Comparison of ENCODE assay signal across 11 cellular contexts in the genomic region with DNA sequence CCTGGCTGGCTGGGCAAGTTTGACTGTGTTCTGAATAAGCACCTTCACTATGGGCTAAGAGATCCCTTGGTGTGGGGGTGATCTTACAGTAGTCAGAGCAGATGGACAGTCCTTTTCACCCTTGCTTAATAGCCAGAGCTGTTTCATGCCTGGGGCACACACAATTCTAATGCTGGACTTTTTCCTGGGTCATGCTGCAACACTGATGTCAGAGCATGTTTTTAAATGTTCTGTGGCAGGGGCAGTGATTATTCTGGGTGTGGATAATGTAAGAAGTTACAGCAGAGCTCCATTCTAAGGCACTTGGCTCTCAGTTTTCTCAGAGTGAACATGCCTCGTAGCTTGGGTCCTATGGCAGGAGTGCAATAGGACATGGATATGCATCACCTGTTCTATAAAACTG. TPM values are rescaled to one million over a fixed set of nuclear protein-coding genes. Genes with fewer than 3 reads are reported as not detected.
DNase-seq lines count a peak whose midpoint lies in the region; ATAC-seq, FAIRE-seq and TF ChIP-seq lines count a peak whose summit lies in the region.
"Had no signal": no experiment of that assay in that cellular context is flagged by ENCODE, and none has a peak within 500 bp of the region (broad histone marks: within the 10 kb centered on the region; RNA-seq: fewer than 3 reads in every experiment).

No MANE protein-coding gene starts in this region.

- H2BK120ac ChIP-seq in H1 (replicated peaks; ENCODE audit: low read depth, low read length), result no peak overlapping the region

- H3K23ac ChIP-seq in H1 (ENCODE audit: insufficient read length), result no peak overlapping the region

- peak overlapping the region; percentile 99; the same call in 1 of the 2 replicates for H3K9ac ChIP-seq in DND-41 (ENCODE audit: low read depth, low read length)
- H3K9ac ChIP-seq in H1 (replicated peaks in 1 of 4; ENCODE audit: extremely low read depth in 1 of 4, low read depth in 3 of 4, low read length in 3 of 4), result no peak overlapping the region

- intact Hi-C loops in OCI-LY7 (cut with micrococcal nuclease; ENCODE audit: unreplicated experiment) (no loop called here), testis (cut with DNase I; ENCODE audit: low total_unique reads) (no loop called here)

- TF ChIP-seq POLR2A in H1 (IDR thresholded peaks at IDR 0.05; ENCODE audit: control extremely low read depth in 1 of 2, low read depth in 2 of 2, low read length in 2 of 2) (peak; percentile 17; a peak in 2 of 3 replicates), testis (IDR thresholded peaks at IDR 0.05) (no peak)

- peak overlapping the region; percentile 48; the same call in 1 of the 2 replicates for H3K27ac ChIP-seq in DND-41 (ENCODE audit: low read length)
- peak overlapping the region; percentile 94 for H3K27ac ChIP-seq in OCI-LY7 (ENCODE audit: low read depth, low read length, poor library complexity, severe bottlenecking)
- H3K27ac ChIP-seq in H1 (ENCODE audit: low read depth, low read length), result 0 out of 2 replicates have a peak overlapping the region, but pooled peaks have one; percentile 18
- H3K27ac ChIP-seq in testis, result no peak overlapping the region
- H3K27ac ChIP-seq in foreskin keratinocyte, result no peak overlapping the region
- no peak overlapping the region for H3K27ac ChIP-seq in caudate nucleus (ENCODE audit: low read depth, low read length)

- H3K9me2 ChIP-seq in OCI-LY7 (ENCODE audit: insufficient read depth, low read length), result no peaks in the 10 kb centered on the region

- WGBS in H1 (ENCODE audit: extremely low coverage in 1 of 2, insufficient coverage in 1 of 2, insufficient read length in 1 of 2, insufficient replicate concordance in 2 of 2, low coverage in 1 of 2, low lambda C conversion rate in 2 of 2, missing lambda C conversion rate in 1 of 2), 2 experiments, result 94% methylated on average over 1 of the region's 1 CpG; no CpG with 5 or more reads in 1 of the 2 experiments
- WGBS in testis, 2 donors, result 43 to 80% methylated on average over 1 of the region's 1 CpG

- H3K27me3 ChIP-seq in DND-41 (ENCODE audit: insufficient read depth, low read length, poor library complexity), result no peaks in the 10 kb centered on the region
- no peaks in the 10 kb centered on the region for H3K27me3 ChIP-seq in H1 (replicated peaks in 1 of 4; ENCODE audit: control insufficient read depth in 3 of 4, extremely low read depth in 1 of 4, insufficient read depth in 3 of 4, low read length in 3 of 4)
- H3K27me3 ChIP-seq in testis, result no peaks in the 10 kb centered on the region
- no peaks in the 10 kb centered on the region for H3K27me3 ChIP-seq in foreskin keratinocyte
- H3K27me3 ChIP-seq: upper lobe of left lung had no signal

- H2AFZ ChIP-seq in DND-41 (ENCODE audit: low read depth, low read length) (no peak overlapping the region), OCI-LY7 (ENCODE audit: low read length) (no peak overlapping the region), H1 (ENCODE audit: low read length) (no peak overlapping the region)

- no peak overlapping the region for H2BK15ac ChIP-seq in H1 (ENCODE audit: low read length)

- no peak overlapping the region for H3K56ac ChIP-seq in H1 (replicated peaks; ENCODE audit: insufficient read length, low read depth, low read length)

- H3K79me1 ChIP-seq in H1 (ENCODE audit: low read depth, low read length), result peaks cover 10% of the 10 kb centered on the region

- H3K27ac Mint-ChIP-seq in osteocyte (ENCODE audit: unreplicated experiment), result peak overlapping the region; percentile 31

- peaks cover 55% of the 10 kb centered on the region for H3K4me1 Mint-ChIP-seq in osteocyte (ENCODE audit: unreplicated experiment)

- POLR2A ChIA-PET in OCI-LY7 (lab: Charles Lee), result interaction anchor here (0.6 kb wide), 1 partner anchor 218 kb away, joined by 3 read pairs; no protein-coding TSS in a partner anchor
- POLR2A ChIA-PET in H1 (lab: Charles Lee; ENCODE audit: partially characterized antibody), result interaction anchor here (0.6 to 37.5 kb wide), 28 partner anchors 7 to 351 kb away, joined by 3 to 1144 read pairs (median 4); partner anchors contain the start of genes CD68, CHRNB1, MPDU1 and NEURL4

- TF ChIP-seq CTCF in DND-41 (IDR thresholded peaks at IDR 0.05; ENCODE audit: borderline replicate concordance, extremely low read depth, low read length, poor library complexity, severe bottlenecking), result no peak
- TF ChIP-seq CTCF in OCI-LY7 (conservative IDR thresholded peaks at IDR 0.05; ENCODE audit: low read length), result no peak
- TF ChIP-seq CTCF in H1 (IDR thresholded peaks at IDR 0.05; ENCODE audit: control extremely low read depth in 1 of 3, insufficient read depth in 1 of 3, low read depth in 1 of 3, low read length in 3 of 3), result no peak
- TF ChIP-seq CTCF in osteocyte (IDR thresholded peaks at IDR 0.05), result no peak
- no peak for TF ChIP-seq CTCF in testis (IDR thresholded peaks at IDR 0.05)
- no peak for TF ChIP-seq CTCF in foreskin keratinocyte (conservative IDR thresholded peaks at IDR 0.05)

- no TSS peak for BruUV-seq in OCI-LY7 (replicated peaks; lab: Mats Ljungman, UMichigan)

- H3K79me2 ChIP-seq in DND-41 (ENCODE audit: insufficient read depth, low read length) (peaks cover 74% of the 10 kb centered on the region), OCI-LY7 (ENCODE audit: insufficient read depth, low read depth, low read length) (peaks cover 46% of the 10 kb centered on the region), H1 (ENCODE audit: control insufficient read depth in 1 of 2, insufficient read depth in 2 of 2, low read length in 2 of 2) (peaks cover 23 to 39% of the 10 kb centered on the region in 2 experiments)

- H3K4me2 ChIP-seq in DND-41 (ENCODE audit: insufficient read depth, low read length) (peak overlapping the region; percentile 84), OCI-LY7 (ENCODE audit: low read length) (peak overlapping the region; percentile 88), H1 (ENCODE audit: insufficient read depth in 1 of 2, low read depth in 2 of 2, low read length in 2 of 2) (peak overlapping the region; percentile 10 to 97; a peak in 1 of 4 replicates)

- no peak overlapping the region for H3K4ac ChIP-seq in H1 (replicated peaks; ENCODE audit: insufficient read length, low read depth, low read length)

- no peak for FAIRE-seq in H1 (lab: Jason Lieb, UNC)
- FAIRE-seq: TTC549 had no signal

- no peak overlapping the region for H3K14ac ChIP-seq in H1 (ENCODE audit: insufficient read length)

- peak overlapping the region; percentile 22 for H3K4me3 Mint-ChIP-seq in osteocyte (ENCODE audit: unreplicated experiment)

- no peak overlapping the region for H3K18ac ChIP-seq in H1 (ENCODE audit: extremely low read depth, low read length)

- H2BK5ac ChIP-seq in H1 (ENCODE audit: low read depth, low read length), result no peak overlapping the region

- H3K36me3 ChIP-seq in DND-41 (ENCODE audit: insufficient read depth, low read length) (peaks cover 85% of the 10 kb centered on the region), OCI-LY7 (ENCODE audit: insufficient read depth, low read length) (peaks cover 90% of the 10 kb centered on the region), H1 (ENCODE audit: control insufficient read depth in 2 of 4, insufficient read depth in 4 of 4, low read length in 3 of 4) (peaks cover 48 to 67% (median 56%) of the 10 kb centered on the region in 4 experiments), testis (ENCODE audit: low read depth, missing control alignments) (no peaks in the 10 kb centered on the region)

- TF ChIP-seq RAD21 in H1 (IDR thresholded peaks at IDR 0.05 in 1 of 2, conservative IDR thresholded peaks at IDR 0.05 in 1 of 2; ENCODE audit: low read depth in 2 of 2, low read length in 2 of 2), result no peak

- DNase-seq in DND-41 (no peak), OCI-LY7 (ENCODE audit: low spot score) (no peak), H1 (ENCODE audit: low read depth in 1 of 2, low spot score in 2 of 2) (no peak), osteocyte (ENCODE audit: extremely low spot score, unreplicated experiment) (no peak), testis (no peak), foreskin keratinocyte (no peak), NCI-H1092 treated with DMSO at 0.1 percent for 48 hours (lab: John Stamatoyannopoulos, UW) (no peak), caudate nucleus (lab: John Stamatoyannopoulos, UW) (no peak)
- DNase-seq: NCI-H1694 treated with DMSO at 0.1 percent for 48 hours, upper lobe of left lung had no signal

- H3K27me3 Mint-ChIP-seq in osteocyte (ENCODE audit: unreplicated experiment), result no peaks in the 10 kb centered on the region

- H3K23me2 ChIP-seq in H1 (ENCODE audit: low read depth, low read length), result peaks cover 6% of the 10 kb centered on the region

- no peak overlapping the region for H4K8ac ChIP-seq in H1 (ENCODE audit: extremely low read depth, insufficient read depth, low read length)

- no peak overlapping the region for H4K91ac ChIP-seq in H1 (replicated peaks; ENCODE audit: insufficient read length, low read length)

- no peak overlapping the region for H4K5ac ChIP-seq in H1 (ENCODE audit: insufficient read length, low read depth, low read length)

- no peak overlapping the region for H2AK5ac ChIP-seq in H1 (ENCODE audit: low read depth, low read length)

- TF ChIP-seq EP300 in H1 (IDR thresholded peaks at IDR 0.05; ENCODE audit: borderline replicate concordance in 1 of 2, low read depth in 2 of 2, low read length in 2 of 2), result no peak

- no peak overlapping the region for H2BK20ac ChIP-seq in H1 (ENCODE audit: low read length)

- CTCF ChIA-PET in OCI-LY7 (lab: Charles Lee; ENCODE audit: unreplicated experiment) (no interaction called here), H1 (lab: Charles Lee; ENCODE audit: partially characterized antibody) (interaction anchor here (0.6 to 3.6 kb wide), 6 partner anchors 9 to 1056 kb away, joined by 3 to 24 read pairs (median 4); partner anchors contain the start of genes SENP3 and SOX15)

- peaks cover 70% of the 10 kb centered on the region for H3K4me1 ChIP-seq in DND-41 (ENCODE audit: insufficient read depth, low read length)
- H3K4me1 ChIP-seq in OCI-LY7 (ENCODE audit: insufficient read depth, low read length, poor library complexity, severe bottlenecking), result peaks cover 68% of the 10 kb centered on the region
- peaks cover 4 to 10% (median 7%) of the 10 kb centered on the region in 4 experiments for H3K4me1 ChIP-seq in H1 (replicated peaks in 1 of 4; ENCODE audit: control insufficient read depth in 3 of 4, insufficient read depth in 4 of 4, low read length in 3 of 4)
- peaks cover 25% of the 10 kb centered on the region for H3K4me1 ChIP-seq in testis
- H3K4me1 ChIP-seq in foreskin keratinocyte, result peaks cover 13% of the 10 kb centered on the region

- peak overlapping the region in 1 of 2 experiments; percentile 70; a peak in 1 of 4 replicates for H3K4me3 ChIP-seq in DND-41 (ENCODE audit: low read depth in 1 of 2, low read length in 2 of 2)
- peak overlapping the region; percentile 99 for H3K4me3 ChIP-seq in OCI-LY7 (ENCODE audit: low read depth, low read length, poor library complexity, severe bottlenecking)
- 0 out of 8 replicates have a peak overlapping the region, but pooled peaks of 1 of the 4 experiments have one; percentile 98 for H3K4me3 ChIP-seq in H1 (ENCODE audit: extremely low read depth in 1 of 4, insufficient read depth in 2 of 4, low read depth in 3 of 4, low read length in 4 of 4)
- no peak overlapping the region for H3K4me3 ChIP-seq in testis

- no peaks in the 10 kb centered on the region for H3K9me3 Mint-ChIP-seq in osteocyte (ENCODE audit: unreplicated experiment)

- H4K20me1 ChIP-seq in DND-41 (ENCODE audit: insufficient read depth, low read length), result peaks cover 65% of the 10 kb centered on the region
- peaks cover 33% of the 10 kb centered on the region for H4K20me1 ChIP-seq in OCI-LY7 (ENCODE audit: insufficient read depth, low read length)
- H4K20me1 ChIP-seq in H1 (replicated peaks in 1 of 2; ENCODE audit: control insufficient read depth in 1 of 2, insufficient read depth in 2 of 2, low read length in 2 of 2), result peaks cover 27 to 34% of the 10 kb centered on the region in 2 experiments

- H3K9me3 ChIP-seq in DND-41 (ENCODE audit: insufficient read depth, low read length, severe bottlenecking) (no peaks in the 10 kb centered on the region), OCI-LY7 (ENCODE audit: low read length) (no peaks in the 10 kb centered on the region), H1 (ENCODE audit: insufficient read depth in 2 of 2, low read depth in 1 of 2, low read length in 1 of 2) (no peaks in the 10 kb centered on the region), testis (no peaks in the 10 kb centered on the region)
- H3K9me3 ChIP-seq: upper lobe of left lung had no signal

- no peak overlapping the region for H2BK12ac ChIP-seq in H1 (ENCODE audit: low read depth, low read length)

- ATAC-seq in DND-41 (ENCODE audit: insufficient read depth, low read depth) (no peak), foreskin keratinocyte (no peak)

- H3K36me3 Mint-ChIP-seq in osteocyte (ENCODE audit: unreplicated experiment), result peaks cover 50% of the 10 kb centered on the region

RNA-seq across cellular contexts. Expression of gene CD68, which starts 4.0 kb away (rescaled TPM):
- 0.10 and 0.54 TPM in 2 replicates for total RNA-seq in OCI-LY7 (2014; rRNA removed; shearing (Covaris generic))
- total RNA-seq in OCI-LY7 (2022) (0.44 and 0.72 TPM in 2 replicates), osteocyte (1.1 TPM in 2 replicates), testis (1 to 10 TPM; 2.0 to 6.4 TPM), foreskin keratinocyte (20.1 and 21.4 TPM in 2 replicates)
- 0.31 TPM in 1 of 2 replicates, not detected in the other for total RNA-seq in H1 (2021; fragmentation: NEBNext Ultra II Directional; extraction: Animal tissue kit (Norgen Biotek cat#: 25700))
- polyA plus RNA-seq in H1 (2011; rRNA removed) (0.18 and 0.35 TPM in 2 replicates), testis (ENCODE audit: insufficient read depth, low read depth, low replicate concordance) (54.8 TPM), foreskin keratinocyte (21.0 and 23.7 TPM in 2 replicates)
- polyA plus RNA-seq in H1 (2011; cell fraction: cytosol; rRNA removed), result 0.22 TPM
- polyA plus RNA-seq in H1 (2011; cell fraction: nucleus; rRNA removed), result 0.66 TPM
- polyA plus RNA-seq in H1 (2012, experiment 1 of 2), result 0.32 to 0.34 TPM in 2 of 4 replicates, not detected in the others
- polyA plus RNA-seq in H1 (2012, experiment 2 of 2), result not detected
- polyA plus RNA-seq in H1 (2013, experiment 1 of 2), result 0.16 TPM
- 0.18 TPM for polyA plus RNA-seq in H1 (2013, experiment 2 of 2)
- 0.83 and 1.8 TPM in 2 replicates for polyA minus RNA-seq in H1 (2011; rRNA and poly(A)+ RNA removed)
- not detected for polyA minus RNA-seq in H1 (2011; cell fraction: cytosol; rRNA and poly(A)+ RNA removed)
- polyA minus RNA-seq in H1 (2011; cell fraction: nucleus; rRNA and poly(A)+ RNA removed), result not detected

RNA-seq across cellular contexts. Expression of gene MPDU1, which starts 8.2 kb away (rescaled TPM):
- 30.4 and 34.5 TPM in 2 replicates for total RNA-seq in OCI-LY7 (2014; rRNA removed; shearing (Covaris generic))
- total RNA-seq in OCI-LY7 (2022) (21.3 and 26.1 TPM in 2 replicates), osteocyte (34.2 and 42.2 TPM in 2 replicates), testis (10 to 100 TPM; 55.7 to 88.7 TPM), foreskin keratinocyte (56.6 and 62.8 TPM in 2 replicates)
- 63.2 and 66.9 TPM in 2 replicates for total RNA-seq in H1 (2021; fragmentation: NEBNext Ultra II Directional; extraction: Animal tissue kit (Norgen Biotek cat#: 25700))
- polyA plus RNA-seq in H1 (2011; rRNA removed) (142 and 154 TPM in 2 replicates), testis (ENCODE audit: insufficient read depth, low read depth, low replicate concordance) (60.9 TPM), foreskin keratinocyte (67.3 and 77.8 TPM in 2 replicates)
- 104 TPM for polyA plus RNA-seq in H1 (2011; cell fraction: cytosol; rRNA removed)
- 89.7 TPM for polyA plus RNA-seq in H1 (2011; cell fraction: nucleus; rRNA removed)
- polyA plus RNA-seq in H1 (2012, experiment 1 of 2), result 42.0 to 58.2 TPM (median 45.9 TPM) in 4 replicates
- polyA plus RNA-seq in H1 (2012, experiment 2 of 2), result 154 TPM
- polyA plus RNA-seq in H1 (2013, experiment 1 of 2), result 137 TPM
- polyA plus RNA-seq in H1 (2013, experiment 2 of 2), result 151 TPM
- 103 and 130 TPM in 2 replicates for polyA minus RNA-seq in H1 (2011; rRNA and poly(A)+ RNA removed)
- polyA minus RNA-seq in H1 (2011; cell fraction: cytosol; rRNA and poly(A)+ RNA removed), result 21.1 TPM
- 22.7 TPM for polyA minus RNA-seq in H1 (2011; cell fraction: nucleus; rRNA and poly(A)+ RNA removed)

RNA-seq across cellular contexts. Expression of gene SENP3, which starts 13.8 kb away (rescaled TPM):
- 100 and 102 TPM in 2 replicates for total RNA-seq in OCI-LY7 (2014; rRNA removed; shearing (Covaris generic))
- total RNA-seq in OCI-LY7 (2022), result 62.4 and 77.6 TPM in 2 replicates
- 80.3 and 86.2 TPM in 2 replicates for total RNA-seq in H1 (2021; fragmentation: NEBNext Ultra II Directional; extraction: Animal tissue kit (Norgen Biotek cat#: 25700))
- 87.3 and 129 TPM in 2 replicates for polyA plus RNA-seq in H1 (2011; rRNA removed)
- 118 TPM for polyA plus RNA-seq in H1 (2011; cell fraction: cytosol; rRNA removed)
- 78.9 TPM for polyA plus RNA-seq in H1 (2011; cell fraction: nucleus; rRNA removed)
- polyA plus RNA-seq in H1 (2012, experiment 1 of 2), result 61.7 to 78.1 TPM (median 68.8 TPM) in 4 replicates
- 197 TPM for polyA plus RNA-seq in H1 (2012, experiment 2 of 2)
- polyA plus RNA-seq in H1 (2013, experiment 1 of 2), result 54.7 TPM
- 50.5 TPM for polyA plus RNA-seq in H1 (2013, experiment 2 of 2)
- 125 and 150 TPM in 2 replicates for polyA minus RNA-seq in H1 (2011; rRNA and poly(A)+ RNA removed)
- 57.5 TPM for polyA minus RNA-seq in H1 (2011; cell fraction: cytosol; rRNA and poly(A)+ RNA removed)
- 43.5 TPM for polyA minus RNA-seq in H1 (2011; cell fraction: nucleus; rRNA and poly(A)+ RNA removed)
- total RNA-seq in osteocyte, result 52.5 and 53.7 TPM in 2 replicates
- total RNA-seq in testis, result 10 to 100 TPM; 77.4 to 83.5 TPM
- polyA plus RNA-seq in testis (ENCODE audit: insufficient read depth, low read depth, low replicate concordance), result 108 TPM
- total RNA-seq in foreskin keratinocyte, result 89.6 and 102 TPM in 2 replicates
- 84.1 and 103 TPM in 2 replicates for polyA plus RNA-seq in foreskin keratinocyte

RNA-seq across cellular contexts. Expression of gene SOX15, which starts 14.4 kb away (rescaled TPM):
- total RNA-seq in OCI-LY7 (2014; rRNA removed; shearing (Covaris generic)), result 0.23 and 1.6 TPM in 2 replicates
- total RNA-seq in OCI-LY7 (2022) (0.57 and 0.84 TPM in 2 replicates), osteocyte (0.78 TPM in 2 replicates), testis (1 to 10 TPM; 2.8 to 4.0 TPM), foreskin keratinocyte (176 and 179 TPM in 2 replicates)
- total RNA-seq in H1 (2021; fragmentation: NEBNext Ultra II Directional; extraction: Animal tissue kit (Norgen Biotek cat#: 25700)), result 14.3 and 15.2 TPM in 2 replicates
- polyA plus RNA-seq in H1 (2011; rRNA removed) (26.8 and 39.8 TPM in 2 replicates), testis (ENCODE audit: insufficient read depth, low read depth, low replicate concordance) (2.6 TPM), foreskin keratinocyte (263 and 273 TPM in 2 replicates)
- 20.1 TPM for polyA plus RNA-seq in H1 (2011; cell fraction: cytosol; rRNA removed)
- polyA plus RNA-seq in H1 (2011; cell fraction: nucleus; rRNA removed), result 20.9 TPM
- 13.9 to 20.3 TPM (median 19.3 TPM) in 4 replicates for polyA plus RNA-seq in H1 (2012, experiment 1 of 2)
- 21.6 TPM for polyA plus RNA-seq in H1 (2012, experiment 2 of 2)
- polyA plus RNA-seq in H1 (2013, experiment 1 of 2), result 16.8 TPM
- polyA plus RNA-seq in H1 (2013, experiment 2 of 2), result 14.8 TPM
- 2.9 and 4.6 TPM in 2 replicates for polyA minus RNA-seq in H1 (2011; rRNA and poly(A)+ RNA removed)
- 7.6 TPM for polyA minus RNA-seq in H1 (2011; cell fraction: cytosol; rRNA and poly(A)+ RNA removed)
- polyA minus RNA-seq in H1 (2011; cell fraction: nucleus; rRNA and poly(A)+ RNA removed), result 12.0 TPM

RNA-seq across cellular contexts. Expression of gene TNFSF13, which starts 16.9 kb away (rescaled TPM):
- total RNA-seq in OCI-LY7 (2014; rRNA removed; shearing (Covaris generic)), result 0.49 and 0.98 TPM in 2 replicates
- total RNA-seq in OCI-LY7 (2022) (4.8 and 6.0 TPM in 2 replicates), osteocyte (1.3 and 1.5 TPM in 2 replicates), testis (1 to 10 TPM; 1.2 to 5.1 TPM), foreskin keratinocyte (2.4 and 2.6 TPM in 2 replicates)
- 2.1 and 2.3 TPM in 2 replicates for total RNA-seq in H1 (2021; fragmentation: NEBNext Ultra II Directional; extraction: Animal tissue kit (Norgen Biotek cat#: 25700))
- polyA plus RNA-seq in H1 (2011; rRNA removed) (2.6 and 3.1 TPM in 2 replicates), testis (ENCODE audit: insufficient read depth, low read depth, low replicate concordance) (11.5 TPM), foreskin keratinocyte (2.3 and 3.4 TPM in 2 replicates)
- polyA plus RNA-seq in H1 (2011; cell fraction: cytosol; rRNA removed), result 0.83 TPM
- polyA plus RNA-seq in H1 (2011; cell fraction: nucleus; rRNA removed), result 5.0 TPM
- 3.3 to 6.2 TPM (median 4.6 TPM) in 4 replicates for polyA plus RNA-seq in H1 (2012, experiment 1 of 2)
- 3.3 TPM for polyA plus RNA-seq in H1 (2012, experiment 2 of 2)
- 1.9 TPM for polyA plus RNA-seq in H1 (2013, experiment 1 of 2)
- polyA plus RNA-seq in H1 (2013, experiment 2 of 2), result 1.9 TPM
- polyA minus RNA-seq in H1 (2011; rRNA and poly(A)+ RNA removed), result 1.0 and 2.7 TPM in 2 replicates
- not detected for polyA minus RNA-seq in H1 (2011; cell fraction: cytosol; rRNA and poly(A)+ RNA removed)
- 1.5 TPM for polyA minus RNA-seq in H1 (2011; cell fraction: nucleus; rRNA and poly(A)+ RNA removed)

Comparison
In these comparisons a context has a peak if more than half of its experiments do, and no peak if none do; other contexts are left out.
1. H3K27ac ChIP-seq: peak in DND-41 (single experiment), OCI-LY7 (single experiment) and H1 (single experiment); none in testis (0 of 2), foreskin keratinocyte (single experiment) and caudate nucleus (single experiment).
2. Peak in every context shown above with its lines, with median percentiles within 50 percentile points of each other: H3K4me2 ChIP-seq.